Comparison of ENCODE assay signal across 18 cellular contexts in the genomic region with DNA sequence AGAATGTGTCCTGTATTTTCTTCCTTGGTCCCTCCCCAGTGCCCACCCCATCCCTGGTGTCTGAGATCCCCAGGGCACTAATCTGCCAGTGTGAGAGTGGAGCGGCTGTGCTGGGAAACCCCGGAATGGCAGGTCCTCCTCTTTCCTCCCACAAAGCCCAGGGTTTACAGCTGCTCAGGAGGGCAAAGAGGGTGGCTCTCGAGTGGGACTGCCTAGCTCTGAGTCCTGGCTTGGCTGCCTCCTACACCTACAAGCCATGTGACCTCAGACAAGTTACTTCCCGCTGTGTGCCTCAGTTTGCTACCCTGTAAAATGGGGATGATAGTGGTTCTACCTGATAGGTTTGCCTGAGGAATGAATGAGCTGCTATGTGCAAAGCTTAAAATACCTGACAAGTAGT. TPM values are rescaled to one million over a fixed set of nuclear protein-coding genes. Genes with fewer than 3 reads are reported as not detected.
DNase-seq lines count a peak whose midpoint lies in the region; ATAC-seq, FAIRE-seq and TF ChIP-seq lines count a peak whose summit lies in the region.
"Had no signal": no experiment of that assay in that cellular context is flagged by ENCODE, and none has a peak within 500 bp of the region (broad histone marks: within the 10 kb centered on the region; RNA-seq: fewer than 3 reads in every experiment).

No MANE protein-coding gene starts in this region.

- H3K14ac ChIP-seq in H1 (ENCODE audit: insufficient read length): no peak overlapping the region

- POLR2A ChIA-PET in H1 (lab: Charles Lee; ENCODE audit: partially characterized antibody): interaction anchor here (1.2 kb wide), 1 partner anchor 11 kb away, joined by 3 read pairs; no protein-coding TSS in a partner anchor

- no peak overlapping the region for H3K23ac ChIP-seq in H1 (ENCODE audit: insufficient read length)

- no peak for ATAC-seq in HG03108 (IDR thresholded peaks at IDR 0.05; ENCODE audit: unreplicated experiment)

- H3K27ac Mint-ChIP-seq in progenitor cell of endocrine pancreas: peak overlapping the region; percentile 8

- H3K9me3 ChIP-seq in H1 (ENCODE audit: insufficient read depth in 2 of 2, low read depth in 1 of 2, low read length in 1 of 2) (peaks cover 0 to 5% of the 10 kb centered on the region in 2 experiments; a peak in 2 of 4 replicates), adrenal gland (replicated peaks in 1 of 3) (no peaks in the 10 kb centered on the region)

- H4K8ac ChIP-seq in H1 (ENCODE audit: extremely low read depth, insufficient read depth, low read length): no peak overlapping the region; the same call in 1 of the 2 replicates

- peaks cover 0 to 6% (median 2%) of the 10 kb centered on the region in 4 experiments; a peak in 3 of 7 replicates for H3K4me1 ChIP-seq in H1 (replicated peaks in 1 of 4; ENCODE audit: control insufficient read depth in 3 of 4, insufficient read depth in 4 of 4, low read length in 3 of 4)
- no peaks in the 10 kb centered on the region for H3K4me1 ChIP-seq in adrenal gland (replicated peaks in 1 of 2)

- TF ChIP-seq POLR2A in H1 (IDR thresholded peaks at IDR 0.05; ENCODE audit: control extremely low read depth in 1 of 2, low read depth in 2 of 2, low read length in 2 of 2) (no peak), adrenal gland (IDR thresholded peaks at IDR 0.05) (no peak)

- H4K91ac ChIP-seq in H1 (replicated peaks; ENCODE audit: insufficient read length, low read length): no peak overlapping the region

- H3K9ac ChIP-seq in H1 (replicated peaks in 1 of 4; ENCODE audit: extremely low read depth in 1 of 4, low read depth in 3 of 4, low read length in 3 of 4): no peak overlapping the region

- no peak for TF ChIP-seq RAD21 in H1 (IDR thresholded peaks at IDR 0.05 in 1 of 2, conservative IDR thresholded peaks at IDR 0.05 in 1 of 2; ENCODE audit: low read depth in 2 of 2, low read length in 2 of 2)

- TF ChIP-seq EP300 in H1 (IDR thresholded peaks at IDR 0.05; ENCODE audit: borderline replicate concordance in 1 of 2, low read depth in 2 of 2, low read length in 2 of 2): no peak

- no peak overlapping the region for H3K4me3 Mint-ChIP-seq in progenitor cell of endocrine pancreas (ENCODE audit: low read depth)

- H4K20me1 ChIP-seq in H1 (replicated peaks in 1 of 2; ENCODE audit: control insufficient read depth in 1 of 2, insufficient read depth in 2 of 2, low read length in 2 of 2): peaks cover 0 to 2% of the 10 kb centered on the region in 2 experiments

- intact Hi-C loops in adrenal gland (cut with DNase I): no loop called here

- H2BK12ac ChIP-seq in H1 (ENCODE audit: low read depth, low read length): no peak overlapping the region

- no peak overlapping the region for H2AK5ac ChIP-seq in H1 (ENCODE audit: low read depth, low read length)

- H3K27me3 Mint-ChIP-seq in progenitor cell of endocrine pancreas: peaks cover 17% of the 10 kb centered on the region

- H3K27me3 ChIP-seq in H1 (replicated peaks in 1 of 4; ENCODE audit: control insufficient read depth in 3 of 4, extremely low read depth in 1 of 4, insufficient read depth in 3 of 4, low read length in 3 of 4): no peaks in the 10 kb centered on the region
- H3K27me3 ChIP-seq in adrenal gland: no peaks in the 10 kb centered on the region

- H2BK20ac ChIP-seq in H1 (ENCODE audit: low read length): no peak overlapping the region

- no peaks in the 10 kb centered on the region for H3K9me3 Mint-ChIP-seq in progenitor cell of endocrine pancreas (ENCODE audit: low read depth)

- peaks cover 6% of the 10 kb centered on the region; the same call in 1 of the 2 replicates for H3K23me2 ChIP-seq in H1 (ENCODE audit: low read depth, low read length)

- H3K36me3 ChIP-seq in H1 (ENCODE audit: control insufficient read depth in 2 of 4, insufficient read depth in 4 of 4, low read length in 3 of 4) (no peaks in the 10 kb centered on the region), adrenal gland (replicated peaks in 1 of 2) (no peaks in the 10 kb centered on the region)

- H3K79me1 ChIP-seq in H1 (ENCODE audit: low read depth, low read length): no peaks in the 10 kb centered on the region

- H3K18ac ChIP-seq in H1 (ENCODE audit: extremely low read depth, low read length): no peak overlapping the region

- H3K4me2 ChIP-seq in H1 (ENCODE audit: insufficient read depth in 1 of 2, low read depth in 2 of 2, low read length in 2 of 2): no peak overlapping the region

- H2BK15ac ChIP-seq in H1 (ENCODE audit: low read length): no peak overlapping the region

- no peak overlapping the region for H2BK5ac ChIP-seq in H1 (ENCODE audit: low read depth, low read length)

- H3K4me3 ChIP-seq in H1 (ENCODE audit: extremely low read depth in 1 of 4, insufficient read depth in 2 of 4, low read depth in 3 of 4, low read length in 4 of 4) (no peak overlapping the region), adrenal gland (no peak overlapping the region)

- peak; percentile 7 for DNase-seq in NCI-H2029 treated with DMSO at 0.1 percent for 48 hours (lab: John Stamatoyannopoulos, UW)
- DNase-seq in NCI-H2029 (lab: John Stamatoyannopoulos, UW): no peak
- peak; percentile 33 for DNase-seq in NCI-H2196 treated with DMSO at 0.1 percent for 48 hours (lab: John Stamatoyannopoulos, UW; ENCODE audit: unreplicated experiment)
- no peak for DNase-seq in H1 (ENCODE audit: low read depth in 1 of 2, low spot score in 2 of 2)
- DNase-seq in progenitor cell of endocrine pancreas (ENCODE audit: low spot score, unreplicated experiment): no peak
- DNase-seq in adrenal gland: no peak
- DNase-seq in activated CD8-positive, alpha-beta memory T cell treated with anti-CD3 and anti-CD28 coated beads, Interleukin-2, amount 50 U/mL, for 4 hours: no peak
- DNase-seq: Calu3; DND-41; GF-D8; GOT3; KG1; NCI-H187 treated with DMSO at 0.1 percent for 48 hours; NCI-H526 treated with DMSO at 0.1 percent for 48 hours; NK-92 treated with Interleukin-12 subunit alpha and Interleukin-12 subunit beta, amount 100 ng/mL, for 24 hours; SHP77 had no signal

- H4K5ac ChIP-seq in H1 (ENCODE audit: insufficient read length, low read depth, low read length): no peak overlapping the region

- WGBS in H1 (ENCODE audit: extremely low coverage in 1 of 2, insufficient coverage in 1 of 2, insufficient read length in 1 of 2, insufficient replicate concordance in 2 of 2, low coverage in 1 of 2, low lambda C conversion rate in 2 of 2, missing lambda C conversion rate in 1 of 2), 2 experiments: 78% methylated on average over 4 of the region's 4 CpGs; no CpG with 5 or more reads in 1 of the 2 experiments
- 50 to 71% (median 59%) methylated on average over 4 of the region's 4 CpGs; no CpG with 5 or more reads in 1 of the 4 donors for WGBS in adrenal gland, 4 donors

- CTCF ChIA-PET in H1 (lab: Charles Lee; ENCODE audit: partially characterized antibody): interaction anchor here (1.1 to 2.2 kb wide), 6 partner anchors 12 to 177 kb away, joined by 3 to 5 read pairs (median 4); no protein-coding TSS in a partner anchor

- H3K56ac ChIP-seq in H1 (replicated peaks; ENCODE audit: insufficient read length, low read depth, low read length): no peak overlapping the region

- H3K79me2 ChIP-seq in H1 (ENCODE audit: control insufficient read depth in 1 of 2, insufficient read depth in 2 of 2, low read length in 2 of 2): no peaks in the 10 kb centered on the region

- H3K36me3 Mint-ChIP-seq in progenitor cell of endocrine pancreas (ENCODE audit: insufficient read depth): no peaks in the 10 kb centered on the region

- TF ChIP-seq CTCF in H1 (IDR thresholded peaks at IDR 0.05; ENCODE audit: control extremely low read depth in 1 of 3, insufficient read depth in 1 of 3, low read depth in 1 of 3, low read length in 3 of 3) (no peak), progenitor cell of endocrine pancreas (IDR thresholded peaks at IDR 0.05; ENCODE audit: unreplicated experiment) (no peak), adrenal gland (IDR thresholded peaks at IDR 0.05) (no peak)

- peaks cover 17% of the 10 kb centered on the region for H3K4me1 Mint-ChIP-seq in progenitor cell of endocrine pancreas (ENCODE audit: low read depth)

- FAIRE-seq in H1 (lab: Jason Lieb, UNC): no peak
- FAIRE-seq: A204.1 had no signal

- H2BK120ac ChIP-seq in H1 (replicated peaks; ENCODE audit: low read depth, low read length): no peak overlapping the region

- H2AFZ ChIP-seq in H1 (ENCODE audit: low read length): no peak overlapping the region

- no peak overlapping the region for H3K4ac ChIP-seq in H1 (replicated peaks; ENCODE audit: insufficient read length, low read depth, low read length)

- no peak overlapping the region for H3K27ac ChIP-seq in H1 (ENCODE audit: low read depth, low read length)
- no peak overlapping the region for H3K27ac ChIP-seq in adrenal gland

TF ChIP-seq in H1, 55 proteins besides CTCF, POLR2A, EP300 and RAD21 (continues in another document):
- TF ChIP-seq HDAC6 (IDR thresholded peaks at IDR 0.05; ENCODE audit: low read depth, low read length) (no peak), SAP30 (IDR thresholded peaks at IDR 0.05; ENCODE audit: insufficient read depth, insufficient replicate concordance, low read length) (no peak), BRCA1 (IDR thresholded peaks at IDR 0.05; ENCODE audit: low read depth, low read length) (no peak), KDM1A (IDR thresholded peaks at IDR 0.05; ENCODE audit: borderline replicate concordance, low read length) (peak; percentile 87)
- TF ChIP-seq, protein P1, sequence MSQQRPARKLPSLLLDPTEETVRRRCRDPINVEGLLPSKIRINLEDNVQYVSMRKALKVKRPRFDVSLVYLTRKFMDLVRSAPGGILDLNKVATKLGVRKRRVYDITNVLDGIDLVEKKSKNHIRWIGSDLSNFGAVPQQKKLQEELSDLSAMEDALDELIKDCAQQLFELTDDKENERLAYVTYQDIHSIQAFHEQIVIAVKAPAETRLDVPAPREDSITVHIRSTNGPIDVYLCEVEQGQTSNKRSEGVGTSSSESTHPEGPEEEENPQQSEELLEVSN (IDR thresholded peaks at IDR 0.05): no peak

RNA-seq across cellular contexts. Expression of a gene that starts 29.6 kb away (rescaled TPM):
- 9.2 and 10.1 TPM in 2 replicates for total RNA-seq in H1 (2021; fragmentation: NEBNext Ultra II Directional; extraction: Animal tissue kit (Norgen Biotek cat#: 25700))
- polyA plus RNA-seq in H1 (2011; rRNA removed) (6.8 and 11.4 TPM in 2 replicates), adrenal gland (1 to 10 TPM; 1.8 to 4.0 (median 2.7) TPM)
- polyA plus RNA-seq in H1 (2011; cell fraction: cytosol; rRNA removed): 7.7 TPM
- 7.6 TPM for polyA plus RNA-seq in H1 (2011; cell fraction: nucleus; rRNA removed)
- polyA plus RNA-seq in H1 (2012, experiment 1 of 2): 9.2 to 10.8 TPM (median 9.7 TPM) in 4 replicates
- polyA plus RNA-seq in H1 (2012, experiment 2 of 2): 10.1 TPM
- 10.4 TPM for polyA plus RNA-seq in H1 (2013, experiment 1 of 2)
- polyA plus RNA-seq in H1 (2013, experiment 2 of 2): 10.1 TPM
- 6.6 and 11.6 TPM in 2 replicates for polyA minus RNA-seq in H1 (2011; rRNA and poly(A)+ RNA removed)
- polyA minus RNA-seq in H1 (2011; cell fraction: cytosol; rRNA and poly(A)+ RNA removed): 3.9 TPM
- 7.0 TPM for polyA minus RNA-seq in H1 (2011; cell fraction: nucleus; rRNA and poly(A)+ RNA removed)
- total RNA-seq in progenitor cell of endocrine pancreas (19.6 and 21.2 TPM in 2 replicates), adrenal gland (10 to 100 TPM in 1 of 8 donors, 1 to 10 TPM in 7; 2.0 to 11.5 (median 4.3) TPM)

Comparison
In these comparisons a context has a peak if more than half of its experiments do, and no peak if none do; other contexts are left out.
1. DNase-seq: peak in NCI-H2029 treated with DMSO at 0.1 percent for 48 hours (single experiment) and NCI-H2196 treated with DMSO at 0.1 percent for 48 hours (single experiment); none in NCI-H2029 (single experiment), H1 (0 of 2), progenitor cell of endocrine pancreas (single experiment), adrenal gland (0 of 7) and activated CD8-positive, alpha-beta memory T cell treated with anti-CD3 and anti-CD28 coated beads, Interleukin-2, amount 50 U/mL, for 4 hours (single experiment).